1 cellular context compared by ENCODE assay signal in the genomic region with DNA sequence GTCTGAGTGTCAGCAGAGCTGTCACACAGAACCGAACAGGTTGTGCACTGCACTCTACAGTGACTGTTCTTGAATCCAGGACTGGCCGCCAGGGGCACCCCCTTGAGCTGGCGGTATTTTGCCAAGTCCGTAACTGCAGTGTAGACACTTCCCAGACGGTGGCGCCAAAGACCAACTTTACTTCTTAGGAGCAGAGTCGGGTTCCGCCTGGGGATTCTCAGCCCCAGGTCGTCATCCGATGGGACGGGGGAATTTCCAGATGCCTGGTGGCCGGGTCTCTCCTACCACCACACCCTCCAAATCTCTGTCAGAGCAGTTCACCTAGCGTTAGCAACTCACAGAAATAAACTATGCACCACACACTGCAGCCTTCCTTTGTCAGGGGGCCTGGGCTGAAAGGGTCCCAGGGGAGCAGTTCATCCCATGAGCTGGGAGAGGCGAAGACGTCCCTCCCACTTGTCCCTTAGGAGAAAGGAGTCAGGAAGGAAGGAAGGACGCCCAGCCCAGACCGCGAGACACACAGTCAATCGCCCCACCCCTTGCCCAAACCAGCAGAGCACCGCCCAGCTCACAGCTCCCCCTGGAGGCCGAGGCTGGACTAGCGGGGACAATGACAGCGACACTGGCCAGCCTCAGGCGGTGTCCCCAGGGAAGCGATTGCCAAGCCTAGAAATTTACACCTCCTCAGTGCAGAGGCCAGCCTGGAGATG.
A peak's percentile ranks its signal among the peaks of the same experiment; 100 is the strongest.
TF ChIP-seq lines count a peak whose summit lies in the region.

No MANE protein-coding gene starts in this region.

TF ChIP-seq in HepG2, 621 proteins besides CTCF, POLR2A, EP300 and RAD21 (continued from another document and continues in another):
- TF ChIP-seq, protein P1, sequence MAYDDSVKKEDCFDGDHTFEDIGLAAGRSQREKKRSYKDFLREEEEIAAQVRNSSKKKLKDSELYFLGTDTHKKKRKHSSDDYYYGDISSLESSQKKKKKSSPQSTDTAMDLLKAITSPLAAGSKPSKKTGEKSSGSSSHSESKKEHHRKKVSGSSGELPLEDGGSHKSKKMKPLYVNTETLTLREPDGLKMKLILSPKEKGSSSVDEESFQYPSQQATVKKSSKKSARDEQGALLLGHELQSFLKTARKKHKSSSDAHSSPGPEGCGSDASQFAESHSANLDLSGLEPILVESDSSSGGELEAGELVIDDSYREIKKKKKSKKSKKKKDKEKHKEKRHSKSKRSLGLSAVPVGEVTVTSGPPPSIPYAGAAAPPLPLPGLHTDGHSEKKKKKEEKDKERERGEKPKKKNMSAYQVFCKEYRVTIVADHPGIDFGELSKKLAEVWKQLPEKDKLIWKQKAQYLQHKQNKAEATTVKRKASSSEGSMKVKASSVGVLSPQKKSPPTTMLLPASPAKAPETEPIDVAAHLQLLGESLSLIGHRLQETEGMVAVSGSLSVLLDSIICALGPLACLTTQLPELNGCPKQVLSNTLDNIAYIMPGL (CRISPR knock-in tag; IDR thresholded peaks at IDR 0.05; ENCODE audit: borderline replicate concordance in 1 of 2, low read depth in 1 of 2): peak; percentile 98 to 99
- TF ChIP-seq, protein P2, sequence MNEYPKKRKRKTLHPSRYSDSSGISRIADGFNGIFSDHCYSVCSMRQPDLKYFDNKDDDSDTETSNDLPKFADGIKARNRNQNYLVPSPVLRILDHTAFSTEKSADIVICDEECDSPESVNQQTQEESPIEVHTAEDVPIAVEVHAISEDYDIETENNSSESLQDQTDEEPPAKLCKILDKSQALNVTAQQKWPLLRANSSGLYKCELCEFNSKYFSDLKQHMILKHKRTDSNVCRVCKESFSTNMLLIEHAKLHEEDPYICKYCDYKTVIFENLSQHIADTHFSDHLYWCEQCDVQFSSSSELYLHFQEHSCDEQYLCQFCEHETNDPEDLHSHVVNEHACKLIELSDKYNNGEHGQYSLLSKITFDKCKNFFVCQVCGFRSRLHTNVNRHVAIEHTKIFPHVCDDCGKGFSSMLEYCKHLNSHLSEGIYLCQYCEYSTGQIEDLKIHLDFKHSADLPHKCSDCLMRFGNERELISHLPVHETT (CRISPR knock-in tag; conservative IDR thresholded peaks at IDR 0.05): 0 out of 2 replicates have a peak, but pooled peaks have one; percentile 37
- TF ChIP-seq ZFP37 (CRISPR knock-in tag; IDR thresholded peaks at IDR 0.05; ENCODE audit: borderline replicate concordance) (peak; percentile 59; the same call in 1 of the 2 replicates), ZXDC (CRISPR knock-in tag; IDR thresholded peaks at IDR 0.05) (no peak), ZMYM3 (CRISPR knock-in tag; IDR thresholded peaks at IDR 0.05) (peak; percentile 75), E2F2 (CRISPR knock-in tag; IDR thresholded peaks at IDR 0.05; ENCODE audit: borderline replicate concordance) (0 out of 2 replicates have a peak, but pooled peaks have one; percentile 75), ZNF343 (CRISPR knock-in tag; IDR thresholded peaks at IDR 0.05) (no peak), KAT7 (CRISPR knock-in tag; IDR thresholded peaks at IDR 0.05; ENCODE audit: borderline replicate concordance) (peak; percentile 55; the same call in 1 of the 2 replicates), NFKB2 (CRISPR knock-in tag; IDR thresholded peaks at IDR 0.05; ENCODE audit: borderline replicate concordance) (peak; percentile 87; the same call in 1 of the 2 replicates), ZNF83 (CRISPR knock-in tag; IDR thresholded peaks at IDR 0.05; ENCODE audit: borderline replicate concordance) (no peak), ERF (CRISPR knock-in tag; IDR thresholded peaks at IDR 0.05) (peak; percentile 86), MXD1 (CRISPR knock-in tag; IDR thresholded peaks at IDR 0.05) (peak; percentile 58; the same call in 1 of the 2 replicates), HNF1B (CRISPR knock-in tag; IDR thresholded peaks at IDR 0.05) (peak; percentile 80; the same call in 1 of the 2 replicates), LBX2 (CRISPR knock-in tag; IDR thresholded peaks at IDR 0.05; ENCODE audit: borderline replicate concordance) (no peak), YEATS2 (CRISPR knock-in tag; IDR thresholded peaks at IDR 0.05; ENCODE audit: borderline replicate concordance) (peak; percentile 50; the same call in 1 of the 2 replicates), MIER2 (CRISPR knock-in tag; IDR thresholded peaks at IDR 0.05) (peak; percentile 70), NFKBIZ (CRISPR knock-in tag; IDR thresholded peaks at IDR 0.05) (peak; percentile 32; the same call in 1 of the 2 replicates), GABPB1 (CRISPR knock-in tag; IDR thresholded peaks at IDR 0.05) (peak; percentile 61), ZNF280D (CRISPR knock-in tag; IDR thresholded peaks at IDR 0.05) (peak; percentile 92; the same call in 1 of the 2 replicates), ATF7-NPFF (CRISPR knock-in tag; IDR thresholded peaks at IDR 0.05; ENCODE audit: low read depth) (no peak), RARA (CRISPR knock-in tag; IDR thresholded peaks at IDR 0.05) (0 out of 2 replicates have a peak, but pooled peaks have one; percentile 9), ZFX (CRISPR knock-in tag; IDR thresholded peaks at IDR 0.05; ENCODE audit: low read depth) (peak; percentile 57)
- TF ChIP-seq, protein P3, sequence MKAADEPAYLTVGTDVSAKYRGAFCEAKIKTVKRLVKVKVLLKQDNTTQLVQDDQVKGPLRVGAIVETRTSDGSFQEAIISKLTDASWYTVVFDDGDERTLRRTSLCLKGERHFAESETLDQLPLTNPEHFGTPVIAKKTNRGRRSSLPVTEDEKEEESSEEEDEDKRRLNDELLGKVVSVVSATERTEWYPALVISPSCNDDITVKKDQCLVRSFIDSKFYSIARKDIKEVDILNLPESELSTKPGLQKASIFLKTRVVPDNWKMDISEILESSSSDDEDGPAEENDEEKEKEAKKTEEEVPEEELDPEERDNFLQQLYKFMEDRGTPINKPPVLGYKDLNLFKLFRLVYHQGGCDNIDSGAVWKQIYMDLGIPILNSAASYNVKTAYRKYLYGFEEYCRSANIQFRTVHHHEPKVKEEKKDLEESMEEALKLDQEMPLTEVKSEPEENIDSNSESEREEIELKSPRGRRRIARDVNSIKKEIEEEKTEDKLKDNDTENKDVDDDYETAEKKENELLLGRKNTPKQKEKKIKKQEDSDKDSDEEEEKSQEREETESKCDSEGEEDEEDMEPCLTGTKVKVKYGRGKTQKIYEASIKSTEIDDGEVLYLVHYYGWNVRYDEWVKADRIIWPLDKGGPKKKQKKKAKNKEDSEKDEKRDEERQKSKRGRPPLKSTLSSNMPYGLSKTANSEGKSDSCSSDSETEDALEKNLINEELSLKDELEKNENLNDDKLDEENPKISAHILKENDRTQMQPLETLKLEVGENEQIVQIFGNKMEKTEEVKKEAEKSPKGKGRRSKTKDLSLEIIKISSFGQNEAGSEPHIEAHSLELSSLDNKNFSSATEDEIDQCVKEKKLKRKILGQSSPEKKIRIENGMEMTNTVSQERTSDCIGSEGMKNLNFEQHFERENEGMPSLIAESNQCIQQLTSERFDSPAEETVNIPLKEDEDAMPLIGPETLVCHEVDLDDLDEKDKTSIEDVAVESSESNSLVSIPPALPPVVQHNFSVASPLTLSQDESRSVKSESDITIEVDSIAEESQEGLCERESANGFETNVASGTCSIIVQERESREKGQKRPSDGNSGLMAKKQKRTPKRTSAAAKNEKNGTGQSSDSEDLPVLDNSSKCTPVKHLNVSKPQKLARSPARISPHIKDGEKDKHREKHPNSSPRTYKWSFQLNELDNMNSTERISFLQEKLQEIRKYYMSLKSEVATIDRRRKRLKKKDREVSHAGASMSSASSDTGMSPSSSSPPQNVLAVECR (CRISPR knock-in tag; IDR thresholded peaks at IDR 0.05; ENCODE audit: borderline replicate concordance): peak; percentile 72
- TF ChIP-seq, protein P4, sequence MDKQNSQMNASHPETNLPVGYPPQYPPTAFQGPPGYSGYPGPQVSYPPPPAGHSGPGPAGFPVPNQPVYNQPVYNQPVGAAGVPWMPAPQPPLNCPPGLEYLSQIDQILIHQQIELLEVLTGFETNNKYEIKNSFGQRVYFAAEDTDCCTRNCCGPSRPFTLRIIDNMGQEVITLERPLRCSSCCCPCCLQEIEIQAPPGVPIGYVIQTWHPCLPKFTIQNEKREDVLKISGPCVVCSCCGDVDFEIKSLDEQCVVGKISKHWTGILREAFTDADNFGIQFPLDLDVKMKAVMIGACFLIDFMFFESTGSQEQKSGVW (CRISPR knock-in tag; IDR thresholded peaks at IDR 0.05; ENCODE audit: borderline replicate concordance): no peak
- TF ChIP-seq, protein P5, sequence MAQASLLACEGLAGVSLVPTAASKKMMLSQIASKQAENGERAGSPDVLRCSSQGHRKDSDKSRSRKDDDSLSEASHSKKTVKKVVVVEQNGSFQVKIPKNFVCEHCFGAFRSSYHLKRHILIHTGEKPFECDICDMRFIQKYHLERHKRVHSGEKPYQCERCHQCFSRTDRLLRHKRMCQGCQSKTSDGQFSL (CRISPR knock-in tag; IDR thresholded peaks at IDR 0.05): peak; percentile 51; the same call in 1 of the 2 replicates
- TF ChIP-seq, protein P6, sequence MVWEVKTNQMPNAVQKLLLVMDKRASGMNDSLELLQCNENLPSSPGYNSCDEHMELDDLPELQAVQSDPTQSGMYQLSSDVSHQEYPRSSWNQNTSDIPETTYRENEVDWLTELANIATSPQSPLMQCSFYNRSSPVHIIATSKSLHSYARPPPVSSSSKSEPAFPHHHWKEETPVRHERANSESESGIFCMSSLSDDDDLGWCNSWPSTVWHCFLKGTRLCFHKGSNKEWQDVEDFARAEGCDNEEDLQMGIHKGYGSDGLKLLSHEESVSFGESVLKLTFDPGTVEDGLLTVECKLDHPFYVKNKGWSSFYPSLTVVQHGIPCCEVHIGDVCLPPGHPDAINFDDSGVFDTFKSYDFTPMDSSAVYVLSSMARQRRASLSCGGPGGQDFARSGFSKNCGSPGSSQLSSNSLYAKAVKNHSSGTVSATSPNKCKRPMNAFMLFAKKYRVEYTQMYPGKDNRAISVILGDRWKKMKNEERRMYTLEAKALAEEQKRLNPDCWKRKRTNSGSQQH (CRISPR knock-in tag; IDR thresholded peaks at IDR 0.05; ENCODE audit: low read depth): no peak
